Comparison of ENCODE assay signal across 27 cellular contexts in genomic region chr15:79629687-79630086, GRCh38.
A peak's percentile ranks its signal among the peaks of the same experiment; 100 is the strongest.
DNase-seq lines count a peak whose midpoint lies in the region; ATAC-seq, FAIRE-seq and TF ChIP-seq lines count a peak whose summit lies in the region.
"Had no signal": no experiment of that assay in that cellular context is flagged by ENCODE, and none has a peak within 500 bp of the region (broad histone marks: within the 10 kb centered on the region; RNA-seq: fewer than 3 reads in every experiment).

No MANE protein-coding gene starts in this region.

- H3K4me1 Mint-ChIP-seq in activated CD4-positive, alpha-beta T cell treated with anti-CD3 and anti-CD28 coated beads, Interleukin-2, amount 10 ng/mL, durations not matched to agents 24 days and 14 days = no peaks in the 10 kb centered on the region
- H3K4me1 Mint-ChIP-seq: B cell; stimulated activated effector memory CD8-positive, alpha-beta T cell treated with anti-CD3 and anti-CD28 coated beads, Interleukin-12 subunit alpha, Interleukin-12 subunit beta, amount 100 ng/mL, for 72 hours had no signal

- H3K27me3 ChIP-seq in fibroblast of lung (ENCODE audit: control insufficient read depth, insufficient read depth, low read length) (no peaks in the 10 kb centered on the region), osteoblast (ENCODE audit: insufficient read depth, low read length) (peaks cover 2% of the 10 kb centered on the region)
- H3K27me3 ChIP-seq: suprapubic skin had no signal

- peaks cover 21% of the 10 kb centered on the region for H3K27me3 Mint-ChIP-seq in activated CD4-positive, alpha-beta T cell treated with anti-CD3 and anti-CD28 coated beads, Interleukin-2, amount 10 ng/mL, durations not matched to agents 24 days and 14 days

- no peak overlapping the region for H3K27ac ChIP-seq in fibroblast of lung (ENCODE audit: insufficient read depth, low read length)
- no peak overlapping the region for H3K27ac ChIP-seq in osteoblast (ENCODE audit: low read depth, low read length)
- H3K27ac ChIP-seq: 22Rv1, epithelial cell of prostate, neutrophil, prostate gland, skin epidermis, suprapubic skin had no signal

- no peaks in the 10 kb centered on the region for H3K9me3 Mint-ChIP-seq in activated CD4-positive, alpha-beta T cell treated with anti-CD3 and anti-CD28 coated beads, Interleukin-2, amount 10 ng/mL, durations not matched to agents 24 days and 14 days

- H3K4me2 ChIP-seq in fibroblast of lung (ENCODE audit: extremely low read depth, insufficient read depth, low read length) (no peak overlapping the region), osteoblast (ENCODE audit: insufficient read depth, low read length) (no peak overlapping the region)

- FAIRE-seq in RCC 7860 (lab: Jason Lieb, UNC) = no peak
- FAIRE-seq: GM12878, H1 had no signal

- H3K36me3 ChIP-seq in fibroblast of lung (ENCODE audit: control insufficient read depth, insufficient read depth, low read length) (no peaks in the 10 kb centered on the region), osteoblast (ENCODE audit: insufficient read depth, low read length) (no peaks in the 10 kb centered on the region)
- H3K36me3 ChIP-seq: neutrophil, prostate gland, suprapubic skin had no signal

- H3K4me1 ChIP-seq in fibroblast of lung (ENCODE audit: control insufficient read depth, extremely low read depth, insufficient read depth, low read length) = no peaks in the 10 kb centered on the region
- H3K4me1 ChIP-seq in osteoblast (ENCODE audit: insufficient read depth, low read length) = peaks cover 8% of the 10 kb centered on the region
- H3K4me1 ChIP-seq: prostate gland, suprapubic skin had no signal

- H3K9me3 ChIP-seq in fibroblast of lung (ENCODE audit: control insufficient read depth, insufficient read depth, low read depth, low read length) (no peaks in the 10 kb centered on the region), osteoblast (ENCODE audit: low read depth, low read length) (peaks cover 3% of the 10 kb centered on the region)
- H3K9me3 ChIP-seq: neutrophil, prostate gland had no signal

- no peak overlapping the region for H3K9ac ChIP-seq in fibroblast of lung (ENCODE audit: insufficient read depth, low read length)

- no peaks in the 10 kb centered on the region for H3K36me3 Mint-ChIP-seq in activated CD4-positive, alpha-beta T cell treated with anti-CD3 and anti-CD28 coated beads, Interleukin-2, amount 10 ng/mL, durations not matched to agents 24 days and 14 days (ENCODE audit: low read depth)
- H3K36me3 Mint-ChIP-seq: stimulated activated effector memory CD8-positive, alpha-beta T cell treated with anti-CD3 and anti-CD28 coated beads, Interleukin-12 subunit alpha, Interleukin-12 subunit beta, amount 100 ng/mL, for 72 hours had no signal

- peak; percentile 41 for DNase-seq in activated CD4-positive, alpha-beta T cell treated with anti-CD3 and anti-CD28 coated beads, Interleukin-2, amount 10 ng/mL, durations not matched to agents 24 days and 14 days
- DNase-seq in activated CD4-positive, alpha-beta T cell treated with anti-CD3 and anti-CD28 coated beads for 1 hour = no peak
- peak; percentile 15 for DNase-seq in RCC 7860 (ENCODE audit: low spot score)
- peak; percentile 59 to 86 for DNase-seq in fibroblast of lung (ENCODE audit: low read depth in 2 of 2)
- DNase-seq in osteoblast (ENCODE audit: insufficient read length, low spot score, missing footprints) = peak; percentile 18
- no peak for DNase-seq in central memory CD4-positive, alpha-beta T cell
- no peak for DNase-seq in D341Med (ENCODE audit: low spot score)
- DNase-seq: activated naive CD4-positive, alpha-beta T cell treated with anti-CD3 and anti-CD28 coated beads, Interleukin-2, amount 50 U/mL, for 16 hours; aorta; mesendoderm; NCI-H1105 treated with DMSO at 0.1 percent for 48 hours; NCI-H2029; NCI-H345; NCI-H82; T1000 had no signal

- intact Hi-C loops in activated CD4-positive, alpha-beta T cell treated with anti-CD3 and anti-CD28 coated beads, Interleukin-2, amount 10 ng/mL, durations not matched to agents 24 days and 14 days (cut with micrococcal nuclease) = no loop called here

- no peak overlapping the region for H3K4me3 ChIP-seq in fibroblast of lung (replicated peaks in 1 of 4; ENCODE audit: control extremely low read depth in 1 of 4, insufficient read depth in 1 of 4, low read depth in 3 of 4, low read length in 4 of 4)
- H3K4me3 ChIP-seq in osteoblast (ENCODE audit: insufficient read depth, low read length) = no peak overlapping the region
- H3K4me3 ChIP-seq: GM12878, prostate gland, skin epidermis, suprapubic skin had no signal

- H4K20me1 ChIP-seq in fibroblast of lung (ENCODE audit: control insufficient read depth, extremely low read depth, insufficient read depth, low read length) = no peaks in the 10 kb centered on the region
- no peaks in the 10 kb centered on the region for H4K20me1 ChIP-seq in osteoblast (ENCODE audit: insufficient read depth, low read length)

- no peaks in the 10 kb centered on the region for H3K79me2 ChIP-seq in fibroblast of lung (ENCODE audit: control insufficient read depth, insufficient read depth, low read length)
- no peaks in the 10 kb centered on the region for H3K79me2 ChIP-seq in osteoblast (ENCODE audit: insufficient read depth, low read length)

- no peak overlapping the region for H2AFZ ChIP-seq in fibroblast of lung (ENCODE audit: low read length)
- H2AFZ ChIP-seq in osteoblast (ENCODE audit: low read length) = no peak overlapping the region

- H3K4me3 Mint-ChIP-seq in activated CD4-positive, alpha-beta T cell treated with anti-CD3 and anti-CD28 coated beads, Interleukin-2, amount 10 ng/mL, durations not matched to agents 24 days and 14 days = no peak overlapping the region
- H3K4me3 Mint-ChIP-seq: activated T-helper 1 cell treated with anti-CD3 and anti-CD28 coated beads, Interleukin-12 subunit alpha, Interleukin-12 subunit beta, Interleukin-2, Interleukin-4 antibody, amounts not matched to agents 30 ng/mL and 10 ng/mL and 1 ng/mL, durations not matched to agents 14 hours and 24 hours and 36 hours; B cell; stimulated activated effector memory CD8-positive, alpha-beta T cell treated with anti-CD3 and anti-CD28 coated beads, Interleukin-12 subunit alpha, Interleukin-12 subunit beta, amount 100 ng/mL, for 72 hours had no signal

- no peak for TF ChIP-seq CTCF in fibroblast of lung (conservative IDR thresholded peaks at IDR 0.05 in 1 of 2, IDR thresholded peaks at IDR 0.05 in 1 of 2; ENCODE audit: low read depth in 1 of 2, low read length in 2 of 2)
- TF ChIP-seq CTCF in osteoblast (IDR thresholded peaks at IDR 0.05; ENCODE audit: extremely low read depth, low read depth, low read length) = no peak

- no peak overlapping the region for H3K27ac Mint-ChIP-seq in activated CD4-positive, alpha-beta T cell treated with anti-CD3 and anti-CD28 coated beads, Interleukin-2, amount 10 ng/mL, durations not matched to agents 24 days and 14 days
- H3K27ac Mint-ChIP-seq: activated T-helper 1 cell treated with anti-CD3 and anti-CD28 coated beads, Interleukin-12 subunit alpha, Interleukin-12 subunit beta, Interleukin-2, Interleukin-4 antibody, amounts not matched to agents 30 ng/mL and 10 ng/mL and 1 ng/mL, durations not matched to agents 14 hours and 24 hours and 36 hours; B cell; stimulated activated effector memory CD8-positive, alpha-beta T cell treated with anti-CD3 and anti-CD28 coated beads, Interleukin-12 subunit alpha, Interleukin-12 subunit beta, amount 100 ng/mL, for 72 hours had no signal

- no peak for ATAC-seq in HG03139 (IDR thresholded peaks at IDR 0.05; ENCODE audit: unreplicated experiment)
- ATAC-seq: GM12878; stimulated activated effector memory CD8-positive, alpha-beta T cell treated with anti-CD3 and anti-CD28 coated beads, Interleukin-12 subunit alpha, Interleukin-12 subunit beta, amount 100 ng/mL, for 72 hours had no signal

Comparison
In these comparisons a context has a peak if more than half of its experiments do, and no peak if none do; other contexts are left out.
1. DNase-seq: peak in activated CD4-positive, alpha-beta T cell treated with anti-CD3 and anti-CD28 coated beads, Interleukin-2, amount 10 ng/mL, durations not matched to agents 24 days and 14 days (single experiment), RCC 7860 (single experiment), fibroblast of lung (2 of 2) and osteoblast (single experiment); none in activated CD4-positive, alpha-beta T cell treated with anti-CD3 and anti-CD28 coated beads for 1 hour (single experiment), central memory CD4-positive, alpha-beta T cell (single experiment) and D341Med (single experiment).